ENCODE assay signal across 1 cellular context in genomic region chr12:56894698-56895368, GRCh38.
A peak's percentile ranks its signal among the peaks of the same experiment; 100 is the strongest.
TF ChIP-seq lines count a peak whose summit lies in the region.

No MANE protein-coding gene starts in this region.

TF ChIP-seq in HepG2, 621 proteins besides CTCF, POLR2A, EP300 and RAD21:
- TF ChIP-seq ZNF709 (CRISPR knock-in tag; IDR thresholded peaks at IDR 0.05), result no peak
- TF ChIP-seq, protein P1, sequence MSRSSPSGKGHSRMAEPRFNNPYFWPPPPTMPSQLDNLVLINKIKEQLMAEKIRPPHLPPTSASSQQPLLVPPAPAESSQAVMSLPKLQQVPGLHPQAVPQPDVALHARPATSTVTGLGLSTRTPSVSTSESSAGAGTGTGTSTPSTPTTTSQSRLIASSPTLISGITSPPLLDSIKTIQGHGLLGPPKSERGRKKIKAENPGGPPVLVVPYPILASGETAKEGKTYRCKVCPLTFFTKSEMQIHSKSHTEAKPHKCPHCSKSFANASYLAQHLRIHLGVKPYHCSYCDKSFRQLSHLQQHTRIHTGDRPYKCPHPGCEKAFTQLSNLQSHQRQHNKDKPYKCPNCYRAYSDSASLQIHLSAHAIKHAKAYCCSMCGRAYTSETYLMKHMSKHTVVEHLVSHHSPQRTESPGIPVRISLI (CRISPR knock-in tag; IDR thresholded peaks at IDR 0.05; ENCODE audit: borderline replicate concordance), result no peak
- TF ChIP-seq KDM5A (IDR thresholded peaks at IDR 0.05; ENCODE audit: borderline replicate concordance, low read length), result no peak
- no peak for TF ChIP-seq FOXK1 (CRISPR knock-in tag; IDR thresholded peaks at IDR 0.05; ENCODE audit: borderline replicate concordance, low read depth)
- TF ChIP-seq BRCA1 (CRISPR knock-in tag; IDR thresholded peaks at IDR 0.05), result no peak
- peak; percentile 95 for TF ChIP-seq ZNF770 (CRISPR knock-in tag; IDR thresholded peaks at IDR 0.05)
